In genomic region chr11:12263141-12263693, GRCh38 we compare ENCODE assay signal across 1 cellular context.
TF ChIP-seq lines count a peak whose summit lies in the region.

No MANE protein-coding gene starts in this region.

TF ChIP-seq in IMR-90, 13 proteins besides CTCF, POLR2A, EP300 and RAD21:
- TF ChIP-seq NFE2L2 (IDR thresholded peaks at IDR 0.05; ENCODE audit: low read depth, low read length), result no peak
- TF ChIP-seq MAFK (IDR thresholded peaks at IDR 0.05; ENCODE audit: low read depth, low read length), result 0 out of 2 replicates have a peak, but pooled peaks have one; percentile 26
